8 cellular contexts compared by ENCODE assay signal in the genomic region with DNA sequence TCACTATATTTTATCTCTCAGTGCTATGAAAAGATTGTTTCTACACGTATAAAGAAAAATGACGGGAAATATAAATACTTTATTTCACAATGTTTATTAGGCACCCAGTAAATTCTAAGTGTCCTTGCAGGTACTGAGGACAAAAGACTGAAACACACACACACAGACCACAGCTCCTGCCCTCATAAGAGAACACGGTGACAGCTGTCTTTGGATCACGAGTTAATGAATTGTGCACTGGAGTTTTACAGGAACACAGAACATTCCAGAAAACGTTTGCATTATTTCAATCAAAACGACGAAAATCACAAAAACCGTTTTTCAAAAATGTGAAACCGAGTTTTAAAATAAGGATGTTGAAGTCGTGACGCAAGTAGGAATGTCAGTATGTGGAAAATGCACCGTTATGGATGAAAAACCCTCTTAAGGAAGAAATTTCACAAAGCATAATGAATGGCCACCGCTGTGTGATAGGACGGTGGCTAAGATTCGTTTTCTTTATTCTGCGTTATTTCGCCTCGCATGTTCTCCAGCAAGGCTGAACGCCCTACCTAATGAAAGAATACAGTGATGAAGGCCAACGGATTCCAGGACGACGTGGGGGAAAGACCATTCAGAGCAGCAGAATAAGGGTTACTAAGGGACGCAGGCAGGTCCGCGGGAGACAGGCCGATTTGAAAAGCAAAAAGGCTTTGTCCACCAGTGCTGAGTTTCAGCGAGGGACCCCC. TPM values are rescaled to one million over a fixed set of nuclear protein-coding genes. Genes with fewer than 3 reads are reported as not detected.
DNase-seq lines count a peak whose midpoint lies in the region; ATAC-seq and TF ChIP-seq lines count a peak whose summit lies in the region.

No MANE protein-coding gene starts in this region.

- H3K36me3 Mint-ChIP-seq in activated T-cell treated with anti-CD3 and anti-CD28 coated beads, Interleukin-2, amount 50 U/mL, for 24 hours (ENCODE audit: low read depth), result peaks cover 8% of the 10 kb centered on the region
- H3K36me3 Mint-ChIP-seq in brain, result no peaks in the 10 kb centered on the region
- no peaks in the 10 kb centered on the region for H3K36me3 Mint-ChIP-seq in memory B cell

- ATAC-seq in memory B cell (ENCODE audit: low read depth), result peak; percentile 5
- no peak for ATAC-seq in GM18907 (IDR thresholded peaks at IDR 0.05; ENCODE audit: unreplicated experiment)
- ATAC-seq in HG03135 (IDR thresholded peaks at IDR 0.05; ENCODE audit: unreplicated experiment), result no peak

- peaks cover 9% of the 10 kb centered on the region for H3K27me3 Mint-ChIP-seq in activated T-cell treated with anti-CD3 and anti-CD28 coated beads, Interleukin-2, amount 50 U/mL, for 24 hours
- H3K27me3 Mint-ChIP-seq in brain (no peaks in the 10 kb centered on the region), memory B cell (no peaks in the 10 kb centered on the region)

- H3K4me1 Mint-ChIP-seq in activated T-cell treated with anti-CD3 and anti-CD28 coated beads, Interleukin-2, amount 50 U/mL, for 24 hours (ENCODE audit: low read depth), result peaks cover 14% of the 10 kb centered on the region
- H3K4me1 Mint-ChIP-seq in brain, result peaks cover 15% of the 10 kb centered on the region
- peaks cover 7% of the 10 kb centered on the region for H3K4me1 Mint-ChIP-seq in memory B cell

- no peak for TF ChIP-seq CTCF in brain (conservative IDR thresholded peaks at IDR 0.05)

- H3K36me3 ChIP-seq in HUES6 (ENCODE audit: control insufficient read depth, insufficient read depth, low read length), result no peaks in the 10 kb centered on the region

- H3K4me3 Mint-ChIP-seq in activated T-cell treated with anti-CD3 and anti-CD28 coated beads, Interleukin-2, amount 50 U/mL, for 24 hours, result peak overlapping the region; percentile 87
- H3K4me3 Mint-ChIP-seq in brain (peak overlapping the region; percentile 88 to 96 (median 90)), memory B cell (peak overlapping the region; percentile 98)

- DNase-seq in activated T-cell treated with anti-CD3 and anti-CD28 coated beads, Interleukin-2, amount 50 U/mL, for 24 hours, result no peak
- DNase-seq in activated T-cell treated with anti-CD3 and anti-CD28 coated beads for 4 hours, result no peak
- no peak for DNase-seq in memory B cell (ENCODE audit: low spot score in 2 of 2)
- DNase-seq in SHP77 treated with DMSO at 0.1 percent for 48 hours (lab: John Stamatoyannopoulos, UW), result no peak

- no peaks in the 10 kb centered on the region for H3K27me3 ChIP-seq in HUES6 (ENCODE audit: control insufficient read depth, insufficient read depth, low read length)

- H3K4me1 ChIP-seq in HUES6 (ENCODE audit: control insufficient read depth, insufficient read depth, low read length), result peaks cover 2% of the 10 kb centered on the region; the same call in 1 of the 2 replicates

- H3K27ac Mint-ChIP-seq in activated T-cell treated with anti-CD3 and anti-CD28 coated beads, Interleukin-2, amount 50 U/mL, for 24 hours, result peak overlapping the region; percentile 97
- peak overlapping the region; percentile 99 to 100 (median 99) for H3K27ac Mint-ChIP-seq in brain
- H3K27ac Mint-ChIP-seq in memory B cell, result peak overlapping the region; percentile 100

- H3K9me3 Mint-ChIP-seq in activated T-cell treated with anti-CD3 and anti-CD28 coated beads, Interleukin-2, amount 50 U/mL, for 24 hours, result no peaks in the 10 kb centered on the region
- peaks cover 0 to 17% (median 0%) of the 10 kb centered on the region in 5 experiments for H3K9me3 Mint-ChIP-seq in brain
- H3K9me3 Mint-ChIP-seq in memory B cell, result no peaks in the 10 kb centered on the region

- peak overlapping the region; percentile 72 for H3K9ac ChIP-seq in HUES6 (ENCODE audit: low read length)

- H3K9me3 ChIP-seq in HUES6 (ENCODE audit: control insufficient read depth, insufficient read depth, low read depth, low read length), result no peaks in the 10 kb centered on the region

- peak overlapping the region; percentile 68; the same call in 1 of the 2 replicates for H3K27ac ChIP-seq in HUES6 (ENCODE audit: low read depth, low read length)

- H3K4me3 ChIP-seq in HUES6 (ENCODE audit: low read depth, low read length), result peak overlapping the region; percentile 86

RNA-seq across cellular contexts. Expression of gene FAM156A, which starts 24.2 kb away (rescaled TPM):
- polyA plus RNA-seq in brain (ENCODE audit: insufficient read depth, low read depth, low replicate concordance), result 8.4 TPM

RNA-seq across cellular contexts. Expression of gene FAM156B, which starts 37.0 kb away (rescaled TPM):
- polyA plus RNA-seq in brain (ENCODE audit: insufficient read depth, low read depth, low replicate concordance), result 7.7 TPM
